In genomic region chr4:40804598-40804997, GRCh38 we compare ENCODE assay signal across 37 cellular contexts. TPM values are rescaled to one million over a fixed set of nuclear protein-coding genes. Genes with fewer than 3 reads are reported as not detected.
"Had no signal": no experiment of that assay in that cellular context is flagged by ENCODE, and none has a peak within 500 bp of the region (broad histone marks: within the 10 kb centered on the region; RNA-seq: fewer than 3 reads in every experiment).

No MANE protein-coding gene starts in this region.

- ATAC-seq: activated T-cell treated with anti-CD3 and anti-CD28 coated beads, Interleukin-2, amount 50 U/mL, for 4 hours; PC-3; Right ventricle myocardium inferior; SK-N-SH treated with all-trans-retinoic acid at 6 μM for 48 hours; T-cell; T-helper 17 cell had no signal

- H3K27ac ChIP-seq: cardiac muscle cell, Peyer's patch, VCaP had no signal

- H3K4me3 ChIP-seq: cardiac muscle cell, Peyer's patch had no signal

- H3K27me3 ChIP-seq: cardiac muscle cell, Peyer's patch had no signal

- H3K4me1 ChIP-seq: Peyer's patch had no signal

- DNase-seq: activated B cell treated with CpG ODN at 0.5 μM for 24 hours; activated CD4-positive, alpha-beta memory T cell treated with anti-CD3 and anti-CD28 coated beads for 36 hours; activated CD4-positive, alpha-beta T cell treated with anti-CD3 and anti-CD28 coated beads for 4 hours; activated CD4-positive, alpha-beta T cell treated with anti-CD3 and anti-CD28 coated beads, Interleukin-2, amount 50 U/mL, for 1 hour; activated CD4-positive, CD25-positive, alpha-beta regulatory T cell treated with anti-CD3 and anti-CD28 coated beads, Interleukin-2, amount 50 U/mL, for 72 hours; activated CD8-positive, alpha-beta memory T cell treated with anti-CD3 and anti-CD28 coated beads, Interleukin-2, amount 50 U/mL, for 4 hours; activated effector memory CD4-positive, alpha-beta T cell treated with Interleukin-2 at 50 U/mL for 16 hours; activated naive CD4-positive, alpha-beta T cell; activated naive CD4-positive, alpha-beta T cell treated with anti-CD3 and anti-CD28 coated beads, Interleukin-2, amount 50 U/mL, for 16 hours; activated naive CD8-positive, alpha-beta T cell treated with anti-CD3 and anti-CD28 coated beads for 36 hours; activated T-cell treated with anti-CD3 and anti-CD28 coated beads for 4 hours; activated T-cell treated with anti-CD3 and anti-CD28 coated beads, Interleukin-2, amount 50 U/mL, for 4 hours; amniotic stem cell; aorta; Karpas-422; KBM-7; NCI-H1105; NCI-H1417 treated with DMSO at 0.1 percent for 48 hours; NCI-H187 treated with DMSO at 0.1 percent for 48 hours; NCI-H2081; NCI-H226; NCI-H446 treated with DMSO at 0.1 percent for 48 hours; NCI-H69; NCI-H82; NK-92 treated with Interleukin-12 subunit alpha and Interleukin-12 subunit beta, amount 100 ng/mL, for 24 hours; PC-3; Peyer's patch; RPMI8226; SIG-M5; T-cell; T-helper 17 cell had no signal

- H3K9me3 ChIP-seq: Peyer's patch had no signal

- H3K36me3 ChIP-seq: cardiac muscle cell, Peyer's patch had no signal

RNA-seq across cellular contexts. Expression of gene NSUN7, which starts 54.8 kb away (rescaled TPM):
- total RNA-seq: activated T-cell treated with anti-CD3 and anti-CD28 coated beads, Interleukin-2, amount 50 U/mL, for 4 hours; MCF 10A; SK-MEL-5 had no signal
